ENCODE assay signal across 1 cellular context in the genomic region with DNA sequence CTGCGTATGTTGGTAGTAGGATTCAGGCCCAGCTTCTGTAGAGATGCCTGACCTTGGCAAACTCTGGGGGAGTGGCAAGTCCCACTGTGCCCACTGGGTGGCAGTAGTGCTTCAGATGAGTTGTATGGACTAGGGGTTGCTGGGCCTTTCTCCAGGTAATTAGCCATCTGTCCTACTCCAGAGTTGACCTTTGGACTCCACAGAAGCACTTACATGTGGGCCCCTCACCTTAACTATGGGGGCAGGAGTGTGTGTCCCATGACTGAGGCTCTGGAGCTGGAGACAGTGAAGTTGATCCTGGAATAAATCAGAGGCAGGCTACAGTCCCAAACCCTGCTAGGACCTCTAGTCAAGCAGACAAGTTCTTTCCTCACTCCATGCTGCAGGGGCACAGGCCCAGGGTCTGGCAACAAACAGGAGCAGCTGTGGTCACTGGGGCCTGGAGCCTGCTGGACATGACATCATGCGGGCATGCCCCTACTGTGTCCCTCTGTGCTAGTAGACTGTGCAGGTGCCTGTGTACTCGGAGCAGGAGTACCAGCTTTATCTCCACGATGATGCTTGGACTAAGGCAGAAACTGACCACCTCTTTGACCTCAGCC.
TF ChIP-seq lines count a peak whose summit lies in the region.

No MANE protein-coding gene starts in this region.

TF ChIP-seq in HepG2, 621 proteins besides CTCF, POLR2A, EP300 and RAD21 (continued from another document and continues in another):
- TF ChIP-seq, protein P1, sequence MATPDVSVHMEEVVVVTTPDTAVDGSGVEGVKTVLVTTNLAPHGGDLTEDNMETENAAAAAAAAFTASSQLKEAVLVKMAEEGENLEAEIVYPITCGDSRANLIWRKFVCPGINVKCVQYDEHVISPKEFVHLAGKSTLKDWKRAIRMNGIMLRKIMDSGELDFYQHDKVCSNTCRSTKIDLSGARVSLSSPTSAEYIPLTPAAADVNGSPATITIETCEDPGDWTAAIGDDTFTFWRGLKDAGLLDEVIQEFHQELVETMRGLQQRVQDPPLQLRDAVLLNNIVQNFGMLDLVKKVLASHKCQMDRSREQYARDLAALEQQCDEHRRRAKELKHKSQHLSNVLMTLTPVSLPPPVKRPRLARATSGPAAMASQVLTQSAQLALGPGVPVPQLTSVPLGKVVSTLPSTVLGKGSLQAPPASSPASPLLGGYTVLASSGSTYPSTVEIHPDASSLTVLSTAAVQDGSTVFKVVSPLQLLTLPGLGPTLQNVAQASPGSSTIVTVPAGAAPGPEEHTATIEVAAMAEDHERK (CRISPR knock-in tag; IDR thresholded peaks at IDR 0.05; ENCODE audit: low read depth): no peak
- no peak for TF ChIP-seq LCORL (IDR thresholded peaks at IDR 0.05)
- TF ChIP-seq LCORL (CRISPR knock-in tag; IDR thresholded peaks at IDR 0.05): 0 out of 2 replicates have a peak, but pooled peaks have one; percentile 50
- peak; percentile 45 for TF ChIP-seq FOSL2 (CRISPR knock-in tag; IDR thresholded peaks at IDR 0.05)
- TF ChIP-seq, protein P2, sequence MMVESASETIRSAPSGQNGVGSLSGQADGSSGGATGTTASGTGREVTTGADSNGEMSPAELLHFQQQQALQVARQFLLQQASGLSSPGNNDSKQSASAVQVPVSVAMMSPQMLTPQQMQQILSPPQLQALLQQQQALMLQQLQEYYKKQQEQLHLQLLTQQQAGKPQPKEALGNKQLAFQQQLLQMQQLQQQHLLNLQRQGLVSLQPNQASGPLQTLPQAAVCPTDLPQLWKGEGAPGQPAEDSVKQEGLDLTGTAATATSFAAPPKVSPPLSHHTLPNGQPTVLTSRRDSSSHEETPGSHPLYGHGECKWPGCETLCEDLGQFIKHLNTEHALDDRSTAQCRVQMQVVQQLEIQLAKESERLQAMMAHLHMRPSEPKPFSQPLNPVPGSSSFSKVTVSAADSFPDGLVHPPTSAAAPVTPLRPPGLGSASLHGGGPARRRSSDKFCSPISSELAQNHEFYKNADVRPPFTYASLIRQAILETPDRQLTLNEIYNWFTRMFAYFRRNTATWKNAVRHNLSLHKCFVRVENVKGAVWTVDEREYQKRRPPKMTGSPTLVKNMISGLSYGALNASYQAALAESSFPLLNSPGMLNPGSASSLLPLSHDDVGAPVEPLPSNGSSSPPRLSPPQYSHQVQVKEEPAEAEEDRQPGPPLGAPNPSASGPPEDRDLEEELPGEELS (CRISPR knock-in tag; IDR thresholded peaks at IDR 0.05): no peak
- peak; percentile 94 for TF ChIP-seq HNF4A (CRISPR knock-in tag; IDR thresholded peaks at IDR 0.05)
- TF ChIP-seq TRIM24 (CRISPR knock-in tag; IDR thresholded peaks at IDR 0.05): no peak
- TF ChIP-seq ZNF772 (CRISPR knock-in tag; IDR thresholded peaks at IDR 0.05): no peak
- peak; percentile 49; the same call in 1 of the 2 replicates for TF ChIP-seq THAP11 (CRISPR knock-in tag; IDR thresholded peaks at IDR 0.05)
- peak; percentile 96 for TF ChIP-seq SMC3 (IDR thresholded peaks at IDR 0.05; ENCODE audit: low read length)
- TF ChIP-seq, protein P3, sequence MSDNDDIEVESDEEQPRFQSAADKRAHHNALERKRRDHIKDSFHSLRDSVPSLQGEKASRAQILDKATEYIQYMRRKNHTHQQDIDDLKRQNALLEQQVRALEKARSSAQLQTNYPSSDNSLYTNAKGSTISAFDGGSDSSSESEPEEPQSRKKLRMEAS (IDR thresholded peaks at IDR 0.05): peak; percentile 35; the same call in 1 of the 2 replicates
- TF ChIP-seq NCOA2 (CRISPR knock-in tag; IDR thresholded peaks at IDR 0.05): peak; percentile 49; the same call in 1 of the 2 replicates
- TF ChIP-seq ZNF451 (CRISPR knock-in tag; IDR thresholded peaks at IDR 0.05): no peak
- TF ChIP-seq ZNF331 (CRISPR knock-in tag; IDR thresholded peaks at IDR 0.05): 0 out of 2 replicates have a peak, but pooled peaks have one; percentile 27
- TF ChIP-seq RNF2 (conservative IDR thresholded peaks at IDR 0.05; ENCODE audit: low read depth): no peak
- TF ChIP-seq GABPB1 (CRISPR knock-in tag; IDR thresholded peaks at IDR 0.05): peak; percentile 21; the same call in 1 of the 2 replicates
- TF ChIP-seq TBX2 (CRISPR knock-in tag; IDR thresholded peaks at IDR 0.05; ENCODE audit: borderline replicate concordance): 0 out of 2 replicates have a peak, but pooled peaks have one; percentile 32
- peak; percentile 72; the same call in 1 of the 2 replicates for TF ChIP-seq MIXL1 (CRISPR knock-in tag; IDR thresholded peaks at IDR 0.05)
- no peak for TF ChIP-seq ZNF180 (CRISPR knock-in tag; IDR thresholded peaks at IDR 0.05; ENCODE audit: borderline replicate concordance, low read depth)
- no peak for TF ChIP-seq SOX13 (IDR thresholded peaks at IDR 0.05)
- TF ChIP-seq SOX13 (CRISPR knock-in tag; conservative IDR thresholded peaks at IDR 0.05 in 1 of 2, IDR thresholded peaks at IDR 0.05 in 1 of 2): 0 out of 4 replicates have a peak, but pooled peaks of 1 of the 2 experiments have one; percentile 13
- no peak for TF ChIP-seq ATM (IDR thresholded peaks at IDR 0.05; ENCODE audit: borderline replicate concordance)
- no peak for TF ChIP-seq ZNF737 (CRISPR knock-in tag; IDR thresholded peaks at IDR 0.05; ENCODE audit: borderline replicate concordance)
- peak; percentile 48; the same call in 1 of the 2 replicates for TF ChIP-seq TFE3 (CRISPR knock-in tag; IDR thresholded peaks at IDR 0.05)
- peak; percentile 79; the same call in 1 of the 2 replicates for TF ChIP-seq KDM6A (CRISPR knock-in tag; IDR thresholded peaks at IDR 0.05; ENCODE audit: low read depth)
- 0 out of 2 replicates have a peak, but pooled peaks have one; percentile 41 for TF ChIP-seq SALL2 (CRISPR knock-in tag; IDR thresholded peaks at IDR 0.05)
- TF ChIP-seq PAXIP1 (CRISPR knock-in tag; conservative IDR thresholded peaks at IDR 0.05): peak; percentile 63
- TF ChIP-seq SOX6 (IDR thresholded peaks at IDR 0.05): no peak
- TF ChIP-seq SOX6 (CRISPR knock-in tag; IDR thresholded peaks at IDR 0.05): peak; percentile 44; the same call in 1 of the 2 replicates
- TF ChIP-seq, protein P4, sequence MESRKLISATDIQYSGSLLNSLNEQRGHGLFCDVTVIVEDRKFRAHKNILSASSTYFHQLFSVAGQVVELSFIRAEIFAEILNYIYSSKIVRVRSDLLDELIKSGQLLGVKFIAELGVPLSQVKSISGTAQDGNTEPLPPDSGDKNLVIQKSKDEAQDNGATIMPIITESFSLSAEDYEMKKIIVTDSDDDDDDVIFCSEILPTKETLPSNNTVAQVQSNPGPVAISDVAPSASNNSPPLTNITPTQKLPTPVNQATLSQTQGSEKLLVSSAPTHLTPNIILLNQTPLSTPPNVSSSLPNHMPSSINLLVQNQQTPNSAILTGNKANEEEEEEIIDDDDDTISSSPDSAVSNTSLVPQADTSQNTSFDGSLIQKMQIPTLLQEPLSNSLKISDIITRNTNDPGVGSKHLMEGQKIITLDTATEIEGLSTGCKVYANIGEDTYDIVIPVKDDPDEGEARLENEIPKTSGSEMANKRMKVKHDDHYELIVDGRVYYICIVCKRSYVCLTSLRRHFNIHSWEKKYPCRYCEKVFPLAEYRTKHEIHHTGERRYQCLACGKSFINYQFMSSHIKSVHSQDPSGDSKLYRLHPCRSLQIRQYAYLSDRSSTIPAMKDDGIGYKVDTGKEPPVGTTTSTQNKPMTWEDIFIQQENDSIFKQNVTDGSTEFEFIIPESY (CRISPR knock-in tag; IDR thresholded peaks at IDR 0.05): no peak; the same call in 1 of the 2 replicates
- TF ChIP-seq THRA (CRISPR knock-in tag; IDR thresholded peaks at IDR 0.05; ENCODE audit: borderline replicate concordance): peak; percentile 37; the same call in 1 of the 2 replicates
- TF ChIP-seq ZZZ3 (CRISPR knock-in tag; IDR thresholded peaks at IDR 0.05; ENCODE audit: borderline replicate concordance): no peak
- 0 out of 2 replicates have a peak, but pooled peaks have one; percentile 17 for TF ChIP-seq HDAC2 (CRISPR knock-in tag; IDR thresholded peaks at IDR 0.05)
- TF ChIP-seq, protein P5, sequence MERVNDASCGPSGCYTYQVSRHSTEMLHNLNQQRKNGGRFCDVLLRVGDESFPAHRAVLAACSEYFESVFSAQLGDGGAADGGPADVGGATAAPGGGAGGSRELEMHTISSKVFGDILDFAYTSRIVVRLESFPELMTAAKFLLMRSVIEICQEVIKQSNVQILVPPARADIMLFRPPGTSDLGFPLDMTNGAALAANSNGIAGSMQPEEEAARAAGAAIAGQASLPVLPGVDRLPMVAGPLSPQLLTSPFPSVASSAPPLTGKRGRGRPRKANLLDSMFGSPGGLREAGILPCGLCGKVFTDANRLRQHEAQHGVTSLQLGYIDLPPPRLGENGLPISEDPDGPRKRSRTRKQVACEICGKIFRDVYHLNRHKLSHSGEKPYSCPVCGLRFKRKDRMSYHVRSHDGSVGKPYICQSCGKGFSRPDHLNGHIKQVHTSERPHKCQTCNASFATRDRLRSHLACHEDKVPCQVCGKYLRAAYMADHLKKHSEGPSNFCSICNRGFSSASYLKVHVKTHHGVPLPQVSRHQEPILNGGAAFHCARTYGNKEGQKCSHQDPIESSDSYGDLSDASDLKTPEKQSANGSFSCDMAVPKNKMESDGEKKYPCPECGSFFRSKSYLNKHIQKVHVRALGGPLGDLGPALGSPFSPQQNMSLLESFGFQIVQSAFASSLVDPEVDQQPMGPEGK (CRISPR knock-in tag; IDR thresholded peaks at IDR 0.05): peak; percentile 77
- TF ChIP-seq ERF (CRISPR knock-in tag; IDR thresholded peaks at IDR 0.05): 0 out of 2 replicates have a peak, but pooled peaks have one; percentile 43
- TF ChIP-seq STAG1 (CRISPR knock-in tag; IDR thresholded peaks at IDR 0.05): peak; percentile 96
- peak; percentile 55 for TF ChIP-seq ZFY (CRISPR knock-in tag; IDR thresholded peaks at IDR 0.05)
- no peak for TF ChIP-seq MTF2 (CRISPR knock-in tag; IDR thresholded peaks at IDR 0.05; ENCODE audit: borderline replicate concordance)
- peak; percentile 35; the same call in 1 of the 2 replicates for TF ChIP-seq ZNF629 (CRISPR knock-in tag; conservative IDR thresholded peaks at IDR 0.05)
- TF ChIP-seq ZSCAN25 (CRISPR knock-in tag; IDR thresholded peaks at IDR 0.05): no peak
- peak; percentile 60 for TF ChIP-seq CBX5 (CRISPR knock-in tag; IDR thresholded peaks at IDR 0.05; ENCODE audit: borderline replicate concordance)
- TF ChIP-seq PHF8 (CRISPR knock-in tag; IDR thresholded peaks at IDR 0.05): no peak
- peak; percentile 43; the same call in 1 of the 2 replicates for TF ChIP-seq MED1 (CRISPR knock-in tag; IDR thresholded peaks at IDR 0.05)
- no peak for TF ChIP-seq ZNF547 (CRISPR knock-in tag; IDR thresholded peaks at IDR 0.05)
- no peak for TF ChIP-seq ZNF354B (CRISPR knock-in tag; IDR thresholded peaks at IDR 0.05)
- TF ChIP-seq DPF2 (CRISPR knock-in tag; IDR thresholded peaks at IDR 0.05; ENCODE audit: borderline replicate concordance, low read depth): no peak
- TF ChIP-seq ZNF761 (CRISPR knock-in tag; conservative IDR thresholded peaks at IDR 0.05): no peak
- TF ChIP-seq SALL1 (CRISPR knock-in tag; IDR thresholded peaks at IDR 0.05): peak; percentile 53; the same call in 1 of the 2 replicates
- TF ChIP-seq ZFX (CRISPR knock-in tag; IDR thresholded peaks at IDR 0.05; ENCODE audit: low read depth): 0 out of 2 replicates have a peak, but pooled peaks have one; percentile 26
- no peak for TF ChIP-seq ATF7-NPFF (CRISPR knock-in tag; IDR thresholded peaks at IDR 0.05; ENCODE audit: low read depth)
- no peak for TF ChIP-seq MZF1 (CRISPR knock-in tag; IDR thresholded peaks at IDR 0.05; ENCODE audit: borderline replicate concordance)
- peak; percentile 35 for TF ChIP-seq ZEB1 (IDR thresholded peaks at IDR 0.05; ENCODE audit: insufficient replicate concordance, low read depth)
